8 cellular contexts compared by ENCODE assay signal in genomic region chr5:111512026-111512405, GRCh38. TPM values are rescaled to one million over a fixed set of nuclear protein-coding genes. Genes with fewer than 3 reads are reported as not detected.
A peak's percentile ranks its signal among the peaks of the same experiment; 100 is the strongest.
DNase-seq lines count a peak whose midpoint lies in the region; ATAC-seq, FAIRE-seq and TF ChIP-seq lines count a peak whose summit lies in the region.

No MANE protein-coding gene starts in this region.

- H3K9me3 ChIP-seq in HAP-1 = no peaks in the 10 kb centered on the region
- no peaks in the 10 kb centered on the region for H3K9me3 ChIP-seq in upper lobe of right lung

- H3K36me3 ChIP-seq in HAP-1 (replicated peaks) (no peaks in the 10 kb centered on the region), upper lobe of right lung (no peaks in the 10 kb centered on the region)

- no peak for FAIRE-seq in GM12891 (lab: Jason Lieb, UNC)

- no peak for TF ChIP-seq POLR2A in GM12891 (IDR thresholded peaks at IDR 0.05; ENCODE audit: low read depth, low read length)

- no peaks in the 10 kb centered on the region for H3K27me3 ChIP-seq in HAP-1 (ENCODE audit: low read depth)
- H3K27me3 ChIP-seq in upper lobe of right lung = no peaks in the 10 kb centered on the region

- peak overlapping the region; percentile 83 for H3K4me3 ChIP-seq in HAP-1
- peak overlapping the region; percentile 92 for H3K4me3 ChIP-seq in choroid plexus epithelial cell (ENCODE audit: low read depth, low read length)
- peak overlapping the region; percentile 89 for H3K4me3 ChIP-seq in upper lobe of right lung

- peak overlapping the region; percentile 90 for H3K27ac ChIP-seq in upper lobe of right lung

- peak; percentile 4 for ATAC-seq in upper lobe of right lung

- intact Hi-C loops in upper lobe of right lung (cut with DNase I) = no loop called here

- TF ChIP-seq CTCF in choroid plexus epithelial cell (conservative IDR thresholded peaks at IDR 0.05; ENCODE audit: low read depth, low read length) (no peak), upper lobe of right lung (IDR thresholded peaks at IDR 0.05) (no peak)

- peaks cover 15% of the 10 kb centered on the region for H3K4me1 ChIP-seq in HAP-1
- peaks cover 24% of the 10 kb centered on the region for H3K4me1 ChIP-seq in upper lobe of right lung

- DNase-seq in GM03348 (ENCODE audit: low spot score) (peak; percentile 43), HAP-1 (ENCODE audit: low spot score in 2 of 2) (peak in 1 of 2 experiments; percentile 36), NCI-H524 (lab: John Stamatoyannopoulos, UW) (peak; percentile 26 to 63), choroid plexus epithelial cell (ENCODE audit: low read depth) (peak; percentile 56), medulla oblongata (ENCODE audit: extremely low spot score) (peak; percentile 58), upper lobe of right lung (no peak), GM12891 (ENCODE audit: insufficient read length, low spot score) (no peak), hepatic stellate cell (ENCODE audit: low spot score) (no peak)

- in situ Hi-C loops in HAP-1 (cut with MboI; ENCODE audit: low sequenced_read_pairs) = no loop called here

TF ChIP-seq in GM12891, 5 proteins besides CTCF, POLR2A, EP300 and RAD21:
- TF ChIP-seq POU2F2 (IDR thresholded peaks at IDR 0.05; ENCODE audit: low read depth, low read length) = no peak
- no peak for TF ChIP-seq TAF1 (IDR thresholded peaks at IDR 0.05; ENCODE audit: low read depth, low read length)
- no peak for TF ChIP-seq POLR2AphosphoS5 (IDR thresholded peaks at IDR 0.05; ENCODE audit: low read depth, low read length)
- TF ChIP-seq PAX5 (IDR thresholded peaks at IDR 0.05; ENCODE audit: insufficient read depth, low read length, severe bottlenecking) = no peak
- TF ChIP-seq SPI1 (IDR thresholded peaks at IDR 0.05; ENCODE audit: low read depth, low read length) = no peak

RNA-seq across cellular contexts. Expression of gene STARD4, which starts 0.3 kb away (rescaled TPM):
- total RNA-seq in upper lobe of right lung = 48.6 TPM
- 38.4 TPM for polyA plus RNA-seq in GM12891 (2012; ENCODE audit: low read depth, missing spikeins)

Comparison
In these comparisons a context has a peak if more than half of its experiments do, and no peak if none do; other contexts are left out.
1. DNase-seq: peak in GM03348 (single experiment), NCI-H524 (2 of 2), choroid plexus epithelial cell (single experiment) and medulla oblongata (single experiment); none in upper lobe of right lung (single experiment), GM12891 (single experiment) and hepatic stellate cell (single experiment).
2. Peak in every context shown above with its lines, with median percentiles within 50 percentile points of each other: H3K4me3 ChIP-seq.